In genomic region chr16:56436258-56436657, GRCh38 we compare ENCODE assay signal across 14 cellular contexts. TPM values are rescaled to one million over a fixed set of nuclear protein-coding genes. Genes with fewer than 3 reads are reported as not detected.
DNase-seq lines count a peak whose midpoint lies in the region; TF ChIP-seq lines count a peak whose summit lies in the region.
"Had no signal": no experiment of that assay in that cellular context is flagged by ENCODE, and none has a peak within 500 bp of the region (broad histone marks: within the 10 kb centered on the region; RNA-seq: fewer than 3 reads in every experiment).

No MANE protein-coding gene starts in this region.

- H3K9me3 ChIP-seq in A673 (ENCODE audit: low read depth, low read length, poor library complexity, severe bottlenecking) (no peaks in the 10 kb centered on the region), HEK293 (ENCODE audit: control insufficient read depth, insufficient read depth, low read depth, low read length) (no peaks in the 10 kb centered on the region)
- H3K9me3 ChIP-seq: BE2C, Caco-2, HAP-1 had no signal

- intact Hi-C loops in activated CD4-positive, alpha-beta T cell treated with anti-CD3 and anti-CD28 coated beads, Interleukin-2, amount 10 ng/mL, durations not matched to agents 24 days and 14 days (cut with micrococcal nuclease), result no loop called here
- intact Hi-C loops in A673 (cut with micrococcal nuclease; ENCODE audit: unreplicated experiment), result no loop called here
- intact Hi-C loops in activated T-helper 2 cell treated with anti-CD3 and anti-CD28 coated beads, Interferon-gamma antibody, Interleukin-2, Interleukin-4, amounts not matched to agents 10 μg/mL and 5 μg/mL and 100 μg/mL, durations not matched to agents 14 hours and 24 hours and 36 hours (cut with micrococcal nuclease), result no loop called here

- peaks cover 17% of the 10 kb centered on the region for H3K4me1 ChIP-seq in A673 (ENCODE audit: insufficient read depth, low read length, poor library complexity, severe bottlenecking)
- no peaks in the 10 kb centered on the region for H3K4me1 ChIP-seq in HEK293 (ENCODE audit: control insufficient read depth, insufficient read depth, low read length)
- H3K4me1 ChIP-seq: BE2C, Caco-2, HAP-1 had no signal

- no TSS peak for BruUV-seq in A673 (replicated peaks; lab: Mats Ljungman, UMichigan)

- no peak overlapping the region for H3K4me3 ChIP-seq in A673 (ENCODE audit: low read depth, low read length, poor library complexity, severe bottlenecking)
- no peak overlapping the region for H3K4me3 ChIP-seq in HEK293 (ENCODE audit: low read depth, low read length)
- no peak overlapping the region for H3K4me3 ChIP-seq in fibroblast of the aortic adventitia (ENCODE audit: low read depth, low read length)
- H3K4me3 ChIP-seq: HAP-1 had no signal

- H3K36me3 ChIP-seq in A673 (ENCODE audit: insufficient read depth, low read length, poor library complexity, severe bottlenecking), result peaks cover 51% of the 10 kb centered on the region
- peaks cover 19 to 79% of the 10 kb centered on the region in 2 experiments for H3K36me3 ChIP-seq in HEK293 (ENCODE audit: control insufficient read depth in 2 of 2, insufficient read depth in 1 of 2, low read length in 2 of 2)

- CTCF ChIA-PET in A673 (lab: Charles Lee), result no interaction called here
- CTCF ChIA-PET in HEK293 (lab: Yijun Ruan, JAX), result no interaction called here

- peaks cover 62% of the 10 kb centered on the region for H3K36me3 Mint-ChIP-seq in activated CD4-positive, alpha-beta T cell treated with anti-CD3 and anti-CD28 coated beads, Interleukin-2, amount 10 ng/mL, durations not matched to agents 24 days and 14 days (ENCODE audit: low read depth)
- peaks cover 63% of the 10 kb centered on the region for H3K36me3 Mint-ChIP-seq in activated T-helper 2 cell treated with anti-CD3 and anti-CD28 coated beads, Interferon-gamma antibody, Interleukin-2, Interleukin-4, amounts not matched to agents 10 μg/mL and 5 μg/mL and 100 μg/mL, durations not matched to agents 14 hours and 24 hours and 36 hours (ENCODE audit: low read depth)

- H3K27ac Mint-ChIP-seq in activated CD4-positive, alpha-beta T cell treated with anti-CD3 and anti-CD28 coated beads, Interleukin-2, amount 10 ng/mL, durations not matched to agents 24 days and 14 days, result peak overlapping the region; percentile 24
- no peak overlapping the region for H3K27ac Mint-ChIP-seq in activated T-helper 2 cell treated with anti-CD3 and anti-CD28 coated beads, Interferon-gamma antibody, Interleukin-2, Interleukin-4, amounts not matched to agents 10 μg/mL and 5 μg/mL and 100 μg/mL, durations not matched to agents 14 hours and 24 hours and 36 hours
- H3K27ac Mint-ChIP-seq: CD4-positive, CD25-positive, alpha-beta regulatory T cell had no signal

- no peaks in the 10 kb centered on the region for H3K27me3 ChIP-seq in A673 (replicated peaks; ENCODE audit: insufficient read depth, low read depth, low read length, poor library complexity)
- H3K27me3 ChIP-seq: BE2C had no signal

- TF ChIP-seq CTCF in A673 (conservative IDR thresholded peaks at IDR 0.05; ENCODE audit: low read depth, low read length) (no peak), HEK293 (tag by site-specific recombination; IDR thresholded peaks at IDR 0.05) (no peak), fibroblast of the aortic adventitia (IDR thresholded peaks at IDR 0.05; ENCODE audit: insufficient read depth, low read length) (no peak)

- no peaks in the 10 kb centered on the region for H3K9me3 Mint-ChIP-seq in activated CD4-positive, alpha-beta T cell treated with anti-CD3 and anti-CD28 coated beads, Interleukin-2, amount 10 ng/mL, durations not matched to agents 24 days and 14 days
- no peaks in the 10 kb centered on the region for H3K9me3 Mint-ChIP-seq in activated T-helper 2 cell treated with anti-CD3 and anti-CD28 coated beads, Interferon-gamma antibody, Interleukin-2, Interleukin-4, amounts not matched to agents 10 μg/mL and 5 μg/mL and 100 μg/mL, durations not matched to agents 14 hours and 24 hours and 36 hours
- H3K9me3 Mint-ChIP-seq: CD4-positive, CD25-positive, alpha-beta regulatory T cell had no signal

- H3K27ac ChIP-seq in A673 (ENCODE audit: low read depth, low read length, poor library complexity, severe bottlenecking) (no peak overlapping the region), HEK293 (ENCODE audit: extremely low read depth, low read depth, low read length) (no peak overlapping the region)
- H3K27ac ChIP-seq: HL-60 had no signal

- peaks cover 8% of the 10 kb centered on the region for H3K4me1 Mint-ChIP-seq in activated CD4-positive, alpha-beta T cell treated with anti-CD3 and anti-CD28 coated beads, Interleukin-2, amount 10 ng/mL, durations not matched to agents 24 days and 14 days
- H3K4me1 Mint-ChIP-seq in activated T-helper 2 cell treated with anti-CD3 and anti-CD28 coated beads, Interferon-gamma antibody, Interleukin-2, Interleukin-4, amounts not matched to agents 10 μg/mL and 5 μg/mL and 100 μg/mL, durations not matched to agents 14 hours and 24 hours and 36 hours (ENCODE audit: low read depth), result peaks cover 10% of the 10 kb centered on the region

- POLR2A ChIA-PET in A673 (lab: Charles Lee; ENCODE audit: low non-redundant PET) (no interaction called here), HEK293 (lab: Yijun Ruan, JAX) (interaction anchor here (1.6 kb wide), 1 partner anchor 15 kb away, joined by 3 read pairs; the partner anchor contains the start of genes NUDT21 and OGFOD1)

- no peak overlapping the region for H3K4me3 Mint-ChIP-seq in activated CD4-positive, alpha-beta T cell treated with anti-CD3 and anti-CD28 coated beads, Interleukin-2, amount 10 ng/mL, durations not matched to agents 24 days and 14 days
- H3K4me3 Mint-ChIP-seq in activated T-helper 2 cell treated with anti-CD3 and anti-CD28 coated beads, Interferon-gamma antibody, Interleukin-2, Interleukin-4, amounts not matched to agents 10 μg/mL and 5 μg/mL and 100 μg/mL, durations not matched to agents 14 hours and 24 hours and 36 hours (ENCODE audit: low read depth), result no peak overlapping the region
- H3K4me3 Mint-ChIP-seq: CD4-positive, CD25-positive, alpha-beta regulatory T cell had no signal

- H3K27me3 Mint-ChIP-seq in activated CD4-positive, alpha-beta T cell treated with anti-CD3 and anti-CD28 coated beads, Interleukin-2, amount 10 ng/mL, durations not matched to agents 24 days and 14 days, result no peaks in the 10 kb centered on the region
- no peaks in the 10 kb centered on the region for H3K27me3 Mint-ChIP-seq in activated T-helper 2 cell treated with anti-CD3 and anti-CD28 coated beads, Interferon-gamma antibody, Interleukin-2, Interleukin-4, amounts not matched to agents 10 μg/mL and 5 μg/mL and 100 μg/mL, durations not matched to agents 14 hours and 24 hours and 36 hours (ENCODE audit: low read depth)
- H3K27me3 Mint-ChIP-seq: CD4-positive, CD25-positive, alpha-beta regulatory T cell had no signal

- DNase-seq in activated CD4-positive, alpha-beta T cell treated with anti-CD3 and anti-CD28 coated beads, Interleukin-2, amount 10 ng/mL, durations not matched to agents 24 days and 14 days, result no peak
- no peak for DNase-seq in activated CD4-positive, alpha-beta T cell treated with anti-CD3 and anti-CD28 coated beads for 48 hours
- peak; percentile 81 for DNase-seq in A673 (ENCODE audit: low spot score)
- DNase-seq in fibroblast of the aortic adventitia (ENCODE audit: low read depth), result peak; percentile 22
- DNase-seq in mucosa of gallbladder (ENCODE audit: low spot score), result no peak
- no peak for DNase-seq in activated T-helper 2 cell treated with anti-CD3 and anti-CD28 coated beads, Interferon-gamma antibody, Interleukin-2, Interleukin-4, amounts not matched to agents 10 μg/mL and 5 μg/mL and 100 μg/mL, durations not matched to agents 14 hours and 24 hours and 36 hours (ENCODE audit: low spot score)
- DNase-seq: ACHN; BE2C; C1 segment of cervical spinal cord; Caco-2; CD4-positive, CD25-positive, alpha-beta regulatory T cell had no signal

TF ChIP-seq in HEK293, 187 proteins besides CTCF, POLR2A, EP300 and RAD21:
- TF ChIP-seq SP7 (tag by site-specific recombination; IDR thresholded peaks at IDR 0.05), result peak; percentile 73
- TF ChIP-seq BCL6B (tag by site-specific recombination; IDR thresholded peaks at IDR 0.05), result no peak

RNA-seq across cellular contexts. Expression of gene AMFR, which starts 10.9 kb away (rescaled TPM):
- 50.6 and 52.3 TPM in 2 replicates for total RNA-seq in activated CD4-positive, alpha-beta T cell treated with anti-CD3 and anti-CD28 coated beads, Interleukin-2, amount 10 ng/mL, durations not matched to agents 24 days and 14 days
- total RNA-seq in A673 (2021) (48.1 and 51.3 TPM in 2 replicates), fibroblast of the aortic adventitia (ENCODE audit: low replicate concordance) (133 and 312 TPM in 2 replicates), mucosa of gallbladder (121 TPM)
- 58.8 and 59.8 TPM in 2 replicates for total RNA-seq in activated T-helper 2 cell treated with anti-CD3 and anti-CD28 coated beads, Interferon-gamma antibody, Interleukin-2, Interleukin-4, amounts not matched to agents 10 μg/mL and 5 μg/mL and 100 μg/mL, durations not matched to agents 14 hours and 24 hours and 36 hours

RNA-seq across cellular contexts. Expression of gene NUDT21, which starts 14.9 kb away (rescaled TPM):
- total RNA-seq in activated CD4-positive, alpha-beta T cell treated with anti-CD3 and anti-CD28 coated beads, Interleukin-2, amount 10 ng/mL, durations not matched to agents 24 days and 14 days, result 282 and 297 TPM in 2 replicates
- 220 and 231 TPM in 2 replicates for total RNA-seq in A673 (2021)
- total RNA-seq in fibroblast of the aortic adventitia (ENCODE audit: low replicate concordance), result 51.6 and 116 TPM in 2 replicates
- 80.9 TPM for total RNA-seq in mucosa of gallbladder
- 307 and 313 TPM in 2 replicates for total RNA-seq in activated T-helper 2 cell treated with anti-CD3 and anti-CD28 coated beads, Interferon-gamma antibody, Interleukin-2, Interleukin-4, amounts not matched to agents 10 μg/mL and 5 μg/mL and 100 μg/mL, durations not matched to agents 14 hours and 24 hours and 36 hours

RNA-seq across cellular contexts. Expression of gene OGFOD1, which starts 15.1 kb away (rescaled TPM):
- total RNA-seq in activated CD4-positive, alpha-beta T cell treated with anti-CD3 and anti-CD28 coated beads, Interleukin-2, amount 10 ng/mL, durations not matched to agents 24 days and 14 days, result 87.0 and 89.2 TPM in 2 replicates
- 68.4 and 78.1 TPM in 2 replicates for total RNA-seq in A673 (2021)
- total RNA-seq in fibroblast of the aortic adventitia (ENCODE audit: low replicate concordance), result 50.0 and 95.0 TPM in 2 replicates
- total RNA-seq in mucosa of gallbladder, result 34.2 TPM
- total RNA-seq in activated T-helper 2 cell treated with anti-CD3 and anti-CD28 coated beads, Interferon-gamma antibody, Interleukin-2, Interleukin-4, amounts not matched to agents 10 μg/mL and 5 μg/mL and 100 μg/mL, durations not matched to agents 14 hours and 24 hours and 36 hours, result 78.0 and 79.7 TPM in 2 replicates

Comparison
In these comparisons a context has a peak if more than half of its experiments do, and no peak if none do; other contexts are left out.
1. DNase-seq: peak in A673 (single experiment) and fibroblast of the aortic adventitia (single experiment); none in activated CD4-positive, alpha-beta T cell treated with anti-CD3 and anti-CD28 coated beads, Interleukin-2, amount 10 ng/mL, durations not matched to agents 24 days and 14 days (single experiment), activated CD4-positive, alpha-beta T cell treated with anti-CD3 and anti-CD28 coated beads for 48 hours (single experiment), mucosa of gallbladder (single experiment) and activated T-helper 2 cell treated with anti-CD3 and anti-CD28 coated beads, Interferon-gamma antibody, Interleukin-2, Interleukin-4, amounts not matched to agents 10 μg/mL and 5 μg/mL and 100 μg/mL, durations not matched to agents 14 hours and 24 hours and 36 hours (single experiment).